Comparison of ENCODE assay signal across 1 cellular context in genomic region chr16:58732545-58733247, GRCh38.
TF ChIP-seq lines count a peak whose summit lies in the region.

No MANE protein-coding gene starts in this region.

TF ChIP-seq in SK-N-SH treated with all-trans-retinoic acid at 6 μM for 48 hours, 23 proteins besides CTCF, POLR2A, EP300 and RAD21 (continued from another document):
- TF ChIP-seq POU6F1 (CRISPR knock-in tag; IDR thresholded peaks at IDR 0.05; ENCODE audit: borderline replicate concordance, low read depth), result no peak
- TF ChIP-seq ESRRG (CRISPR knock-in tag; IDR thresholded peaks at IDR 0.05), result no peak
- TF ChIP-seq, protein P1, sequence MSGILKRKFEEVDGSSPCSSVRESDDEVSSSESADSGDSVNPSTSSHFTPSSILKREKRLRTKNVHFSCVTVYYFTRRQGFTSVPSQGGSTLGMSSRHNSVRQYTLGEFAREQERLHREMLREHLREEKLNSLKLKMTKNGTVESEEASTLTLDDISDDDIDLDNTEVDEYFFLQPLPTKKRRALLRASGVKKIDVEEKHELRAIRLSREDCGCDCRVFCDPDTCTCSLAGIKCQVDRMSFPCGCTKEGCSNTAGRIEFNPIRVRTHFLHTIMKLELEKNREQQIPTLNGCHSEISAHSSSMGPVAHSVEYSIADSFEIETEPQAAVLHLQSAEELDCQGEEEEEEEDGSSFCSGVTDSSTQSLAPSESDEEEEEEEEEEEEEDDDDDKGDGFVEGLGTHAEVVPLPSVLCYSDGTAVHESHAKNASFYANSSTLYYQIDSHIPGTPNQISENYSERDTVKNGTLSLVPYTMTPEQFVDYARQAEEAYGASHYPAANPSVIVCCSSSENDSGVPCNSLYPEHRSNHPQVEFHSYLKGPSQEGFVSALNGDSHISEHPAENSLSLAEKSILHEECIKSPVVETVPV (CRISPR knock-in tag; IDR thresholded peaks at IDR 0.05), result no peak
- no peak for TF ChIP-seq ZC3H10 (CRISPR knock-in tag; IDR thresholded peaks at IDR 0.05)
- TF ChIP-seq SNAI2 (CRISPR knock-in tag; IDR thresholded peaks at IDR 0.05), result no peak
